In genomic region chr4:832536-832935, GRCh38 we compare ENCODE assay signal across 13 cellular contexts. TPM values are rescaled to one million over a fixed set of nuclear protein-coding genes. Genes with fewer than 3 reads are reported as not detected.
DNase-seq lines count a peak whose midpoint lies in the region; ATAC-seq lines count a peak whose summit lies in the region.
"Had no signal": no experiment of that assay in that cellular context is flagged by ENCODE, and none has a peak within 500 bp of the region (broad histone marks: within the 10 kb centered on the region; RNA-seq: fewer than 3 reads in every experiment).

No MANE protein-coding gene starts in this region.

- H3K27me3 Mint-ChIP-seq in effector memory CD8-positive, alpha-beta T cell, result peaks cover 14 to 24% of the 10 kb centered on the region in 2 donors
- peaks cover 9 to 10% of the 10 kb centered on the region in 2 donors for H3K27me3 Mint-ChIP-seq in natural killer cell treated with Interleukin-12 subunit alpha and Interleukin-12 subunit beta and Interleukin-15 and Interleukin-18, amount 100 ng/mL, for 72 hours
- H3K27me3 Mint-ChIP-seq in stimulated activated memory B cell treated with anti-CD40 and anti-IgM and Interleukin-4, amounts not matched to agents 10 μg/mL and 1 μg/mL and 100 μg/mL, for 72 hours, result peaks cover 36% of the 10 kb centered on the region
- peaks cover 44% of the 10 kb centered on the region for H3K27me3 Mint-ChIP-seq in stimulated activated naive CD8-positive, alpha-beta T cell treated with anti-CD3 and anti-CD28 coated beads, Interleukin-15, amount 100 ng/mL, for 72 hours

- no peak for ATAC-seq in Right ventricle myocardium inferior
- no peak for ATAC-seq in effector memory CD8-positive, alpha-beta T cell (replicated peaks)
- no peak for ATAC-seq in natural killer cell treated with Interleukin-12 subunit alpha and Interleukin-12 subunit beta and Interleukin-15 and Interleukin-18, amount 100 ng/mL, for 72 hours
- ATAC-seq in stimulated activated memory B cell treated with anti-CD40 and anti-IgM and Interleukin-4, amounts not matched to agents 10 μg/mL and 1 μg/mL and 100 μg/mL, for 72 hours, result no peak
- ATAC-seq in stimulated activated naive CD8-positive, alpha-beta T cell treated with anti-CD3 and anti-CD28 coated beads, Interleukin-15, amount 100 ng/mL, for 72 hours, result no peak

- intact Hi-C loops in Right ventricle myocardium inferior (cut with DNase I), result no loop called here
- intact Hi-C loops in cardiac septum (cut with DNase I), result no loop called here

- no peak overlapping the region for H3K27ac Mint-ChIP-seq in effector memory CD8-positive, alpha-beta T cell
- H3K27ac Mint-ChIP-seq in natural killer cell treated with Interleukin-12 subunit alpha and Interleukin-12 subunit beta and Interleukin-15 and Interleukin-18, amount 100 ng/mL, for 72 hours, result no peak overlapping the region
- no peak overlapping the region for H3K27ac Mint-ChIP-seq in stimulated activated memory B cell treated with anti-CD40 and anti-IgM and Interleukin-4, amounts not matched to agents 10 μg/mL and 1 μg/mL and 100 μg/mL, for 72 hours
- no peak overlapping the region for H3K27ac Mint-ChIP-seq in stimulated activated naive CD8-positive, alpha-beta T cell treated with anti-CD3 and anti-CD28 coated beads, Interleukin-15, amount 100 ng/mL, for 72 hours
- H3K27ac Mint-ChIP-seq: CD4-positive, alpha-beta T cell had no signal

- H3K36me3 Mint-ChIP-seq in effector memory CD8-positive, alpha-beta T cell (ENCODE audit: insufficient read depth), result peaks cover 5% of the 10 kb centered on the region
- peaks cover 7% of the 10 kb centered on the region for H3K36me3 Mint-ChIP-seq in natural killer cell treated with Interleukin-12 subunit alpha and Interleukin-12 subunit beta and Interleukin-15 and Interleukin-18, amount 100 ng/mL, for 72 hours
- H3K36me3 Mint-ChIP-seq in stimulated activated memory B cell treated with anti-CD40 and anti-IgM and Interleukin-4, amounts not matched to agents 10 μg/mL and 1 μg/mL and 100 μg/mL, for 72 hours, result peaks cover 3% of the 10 kb centered on the region

- peaks cover 5 to 11% of the 10 kb centered on the region in 2 donors for H3K4me1 Mint-ChIP-seq in effector memory CD8-positive, alpha-beta T cell (ENCODE audit: low read depth in 2 of 2)
- peaks cover 16 to 21% of the 10 kb centered on the region in 2 donors for H3K4me1 Mint-ChIP-seq in natural killer cell treated with Interleukin-12 subunit alpha and Interleukin-12 subunit beta and Interleukin-15 and Interleukin-18, amount 100 ng/mL, for 72 hours (ENCODE audit: low read depth in 2 of 2)
- peaks cover 9% of the 10 kb centered on the region for H3K4me1 Mint-ChIP-seq in stimulated activated memory B cell treated with anti-CD40 and anti-IgM and Interleukin-4, amounts not matched to agents 10 μg/mL and 1 μg/mL and 100 μg/mL, for 72 hours
- H3K4me1 Mint-ChIP-seq in stimulated activated naive CD8-positive, alpha-beta T cell treated with anti-CD3 and anti-CD28 coated beads, Interleukin-15, amount 100 ng/mL, for 72 hours, result peaks cover 11% of the 10 kb centered on the region

- peaks cover 0 to 3% of the 10 kb centered on the region in 2 donors for H3K9me3 Mint-ChIP-seq in effector memory CD8-positive, alpha-beta T cell
- no peaks in the 10 kb centered on the region for H3K9me3 Mint-ChIP-seq in natural killer cell treated with Interleukin-12 subunit alpha and Interleukin-12 subunit beta and Interleukin-15 and Interleukin-18, amount 100 ng/mL, for 72 hours
- H3K9me3 Mint-ChIP-seq in stimulated activated memory B cell treated with anti-CD40 and anti-IgM and Interleukin-4, amounts not matched to agents 10 μg/mL and 1 μg/mL and 100 μg/mL, for 72 hours, result peaks cover 9% of the 10 kb centered on the region
- H3K9me3 Mint-ChIP-seq in stimulated activated naive CD8-positive, alpha-beta T cell treated with anti-CD3 and anti-CD28 coated beads, Interleukin-15, amount 100 ng/mL, for 72 hours, result peaks cover 1 to 13% of the 10 kb centered on the region in 2 donors
- H3K9me3 Mint-ChIP-seq: CD4-positive, alpha-beta T cell had no signal

- peak; percentile 62 for DNase-seq in Right ventricle myocardium inferior (ENCODE audit: missing footprints)
- DNase-seq in cardiac septum (ENCODE audit: low spot score), result no peak
- DNase-seq in effector memory CD8-positive, alpha-beta T cell, result no peak
- DNase-seq in natural killer cell treated with Interleukin-12 subunit alpha and Interleukin-12 subunit beta and Interleukin-15 and Interleukin-18, amount 100 ng/mL, for 72 hours (ENCODE audit: low spot score), result peak; percentile 56
- no peak for DNase-seq in stimulated activated naive CD8-positive, alpha-beta T cell treated with anti-CD3 and anti-CD28 coated beads, Interleukin-15, amount 100 ng/mL, for 72 hours
- no peak for DNase-seq in activated CD8-positive, alpha-beta memory T cell treated with anti-CD3 and anti-CD28 coated beads, Interleukin-2, amount 50 U/mL, for 48 hours
- DNase-seq in T-helper 2 cell, result no peak
- DNase-seq: Calu3; CD4-positive, alpha-beta T cell; DMS 273 treated with DMSO at 0.1 percent for 48 hours; GM23248 had no signal

- peak overlapping the region; percentile 59 to 72 for H3K4me3 Mint-ChIP-seq in effector memory CD8-positive, alpha-beta T cell
- H3K4me3 Mint-ChIP-seq in natural killer cell treated with Interleukin-12 subunit alpha and Interleukin-12 subunit beta and Interleukin-15 and Interleukin-18, amount 100 ng/mL, for 72 hours, result no peak overlapping the region
- no peak overlapping the region for H3K4me3 Mint-ChIP-seq in stimulated activated memory B cell treated with anti-CD40 and anti-IgM and Interleukin-4, amounts not matched to agents 10 μg/mL and 1 μg/mL and 100 μg/mL, for 72 hours
- no peak overlapping the region for H3K4me3 Mint-ChIP-seq in stimulated activated naive CD8-positive, alpha-beta T cell treated with anti-CD3 and anti-CD28 coated beads, Interleukin-15, amount 100 ng/mL, for 72 hours
- H3K4me3 Mint-ChIP-seq: CD4-positive, alpha-beta T cell had no signal

RNA-seq across cellular contexts. Expression of gene CPLX1, which starts 6.6 kb away (rescaled TPM):
- total RNA-seq in Right ventricle myocardium inferior, result 3.1 TPM
- 9.4 TPM for total RNA-seq in cardiac septum
- total RNA-seq in natural killer cell treated with Interleukin-12 subunit alpha and Interleukin-12 subunit beta and Interleukin-15 and Interleukin-18, amount 100 ng/mL, for 72 hours, result not detected
- total RNA-seq: Daoy, GM23248 had no signal

Comparison
In these comparisons a context has a peak if more than half of its experiments do, and no peak if none do; other contexts are left out.
1. DNase-seq: peak in Right ventricle myocardium inferior (single experiment) and natural killer cell treated with Interleukin-12 subunit alpha and Interleukin-12 subunit beta and Interleukin-15 and Interleukin-18, amount 100 ng/mL, for 72 hours (single experiment); none in cardiac septum (single experiment), effector memory CD8-positive, alpha-beta T cell (0 of 3), stimulated activated naive CD8-positive, alpha-beta T cell treated with anti-CD3 and anti-CD28 coated beads, Interleukin-15, amount 100 ng/mL, for 72 hours (0 of 2), activated CD8-positive, alpha-beta memory T cell treated with anti-CD3 and anti-CD28 coated beads, Interleukin-2, amount 50 U/mL, for 48 hours (single experiment) and T-helper 2 cell (0 of 5).
2. H3K4me3 Mint-ChIP-seq: peak in effector memory CD8-positive, alpha-beta T cell (2 of 2); none in natural killer cell treated with Interleukin-12 subunit alpha and Interleukin-12 subunit beta and Interleukin-15 and Interleukin-18, amount 100 ng/mL, for 72 hours (single experiment), stimulated activated memory B cell treated with anti-CD40 and anti-IgM and Interleukin-4, amounts not matched to agents 10 μg/mL and 1 μg/mL and 100 μg/mL, for 72 hours (single experiment) and stimulated activated naive CD8-positive, alpha-beta T cell treated with anti-CD3 and anti-CD28 coated beads, Interleukin-15, amount 100 ng/mL, for 72 hours (0 of 2).